Comparison of ENCODE assay signal across 18 cellular contexts in genomic region chr22:22952531-22953295, GRCh38.
DNase-seq lines count a peak whose midpoint lies in the region; ATAC-seq and FAIRE-seq lines count a peak whose summit lies in the region.
"Had no signal": no experiment of that assay in that cellular context is flagged by ENCODE, and none has a peak within 500 bp of the region (broad histone marks: within the 10 kb centered on the region; RNA-seq: fewer than 3 reads in every experiment).

No MANE protein-coding gene starts in this region.

- H3K27ac Mint-ChIP-seq in activated CD4-positive, alpha-beta T cell treated with anti-CD3 and anti-CD28 coated beads, Interleukin-2, amount 10 ng/mL, durations not matched to agents 24 days and 14 days: no peak overlapping the region
- peak overlapping the region in 2 of 3 donors; percentile 5 to 76 for H3K27ac Mint-ChIP-seq in IgD-negative memory B cell
- H3K27ac Mint-ChIP-seq in dendritic cell treated with granulocyte-macrophage colony-stimulating factor and Interleukin-4, amounts not matched to agents 40 ng/mL and 50 ng/mL, for 4 days: peak overlapping the region; percentile 67

- FAIRE-seq in urothelium cell line (lab: Jason Lieb, UNC): peak; percentile 76
- FAIRE-seq: G401.6 had no signal

- peaks cover 35% of the 10 kb centered on the region for H3K27me3 Mint-ChIP-seq in activated CD4-positive, alpha-beta T cell treated with anti-CD3 and anti-CD28 coated beads, Interleukin-2, amount 10 ng/mL, durations not matched to agents 24 days and 14 days
- peaks cover 19% of the 10 kb centered on the region for H3K27me3 Mint-ChIP-seq in IgD-negative memory B cell
- H3K27me3 Mint-ChIP-seq in dendritic cell treated with granulocyte-macrophage colony-stimulating factor and Interleukin-4, amounts not matched to agents 40 ng/mL and 50 ng/mL, for 4 days: peaks cover 6% of the 10 kb centered on the region

- H3K4me1 Mint-ChIP-seq in activated CD4-positive, alpha-beta T cell treated with anti-CD3 and anti-CD28 coated beads, Interleukin-2, amount 10 ng/mL, durations not matched to agents 24 days and 14 days: no peaks in the 10 kb centered on the region
- H3K4me1 Mint-ChIP-seq in IgD-negative memory B cell: peaks cover 18 to 25% (median 25%) of the 10 kb centered on the region in 3 donors
- peaks cover 76% of the 10 kb centered on the region for H3K4me1 Mint-ChIP-seq in dendritic cell treated with granulocyte-macrophage colony-stimulating factor and Interleukin-4, amounts not matched to agents 40 ng/mL and 50 ng/mL, for 4 days (ENCODE audit: low read depth)

- no peak for ATAC-seq in HG03469 (IDR thresholded peaks at IDR 0.05; ENCODE audit: unreplicated experiment)
- ATAC-seq: Panc1 had no signal

- intact Hi-C loops in activated CD4-positive, alpha-beta T cell treated with anti-CD3 and anti-CD28 coated beads, Interleukin-2, amount 10 ng/mL, durations not matched to agents 24 days and 14 days (cut with micrococcal nuclease): no loop called here
- intact Hi-C loops in dendritic cell treated with granulocyte-macrophage colony-stimulating factor and Interleukin-4, amounts not matched to agents 40 ng/mL and 50 ng/mL, for 4 days (cut with micrococcal nuclease): no loop called here

- in situ Hi-C loops in ACHN (cut with HindIII; ENCODE audit: low pct_ligation_motif_present, low pct_unique_long_range_greater_than_20kb, low sequenced_read_pairs): no loop called here

- DNase-seq in activated CD4-positive, alpha-beta T cell treated with anti-CD3 and anti-CD28 coated beads, Interleukin-2, amount 10 ng/mL, durations not matched to agents 24 days and 14 days: peak; percentile 53
- no peak for DNase-seq in activated CD4-positive, alpha-beta T cell treated with anti-CD3 and anti-CD28 coated beads for 1 hour
- no peak for DNase-seq in urothelium cell line (ENCODE audit: low spot score)
- DNase-seq in ACHN: no peak
- DNase-seq in NCI-H187 (lab: John Stamatoyannopoulos, UW): no peak
- DNase-seq: 8988T, DMS53, HCEC 1CT, NCI-H1436 treated with DMSO at 0.1 percent for 48 hours, NCI-H2081 treated with DMSO at 0.1 percent for 48 hours, NCI-H345, NCI-H526 treated with DMSO at 0.1 percent for 48 hours, SHP77 treated with DMSO at 0.1 percent for 48 hours had no signal

- no peaks in the 10 kb centered on the region for H3K9me3 Mint-ChIP-seq in activated CD4-positive, alpha-beta T cell treated with anti-CD3 and anti-CD28 coated beads, Interleukin-2, amount 10 ng/mL, durations not matched to agents 24 days and 14 days
- peaks cover 0 to 3% (median 0%) of the 10 kb centered on the region in 3 donors for H3K9me3 Mint-ChIP-seq in IgD-negative memory B cell
- H3K9me3 Mint-ChIP-seq in dendritic cell treated with granulocyte-macrophage colony-stimulating factor and Interleukin-4, amounts not matched to agents 40 ng/mL and 50 ng/mL, for 4 days: no peaks in the 10 kb centered on the region

- H3K36me3 Mint-ChIP-seq in activated CD4-positive, alpha-beta T cell treated with anti-CD3 and anti-CD28 coated beads, Interleukin-2, amount 10 ng/mL, durations not matched to agents 24 days and 14 days (ENCODE audit: low read depth): no peaks in the 10 kb centered on the region
- H3K36me3 Mint-ChIP-seq in IgD-negative memory B cell: no peaks in the 10 kb centered on the region
- H3K36me3 Mint-ChIP-seq in dendritic cell treated with granulocyte-macrophage colony-stimulating factor and Interleukin-4, amounts not matched to agents 40 ng/mL and 50 ng/mL, for 4 days (ENCODE audit: low read depth): no peaks in the 10 kb centered on the region

- no peak overlapping the region for H3K4me3 Mint-ChIP-seq in activated CD4-positive, alpha-beta T cell treated with anti-CD3 and anti-CD28 coated beads, Interleukin-2, amount 10 ng/mL, durations not matched to agents 24 days and 14 days
- H3K4me3 Mint-ChIP-seq in IgD-negative memory B cell: peak overlapping the region in 1 of 4 donors; percentile 1
- no peak overlapping the region for H3K4me3 Mint-ChIP-seq in dendritic cell treated with granulocyte-macrophage colony-stimulating factor and Interleukin-4, amounts not matched to agents 40 ng/mL and 50 ng/mL, for 4 days
